18 cellular contexts compared by ENCODE assay signal in the genomic region with DNA sequence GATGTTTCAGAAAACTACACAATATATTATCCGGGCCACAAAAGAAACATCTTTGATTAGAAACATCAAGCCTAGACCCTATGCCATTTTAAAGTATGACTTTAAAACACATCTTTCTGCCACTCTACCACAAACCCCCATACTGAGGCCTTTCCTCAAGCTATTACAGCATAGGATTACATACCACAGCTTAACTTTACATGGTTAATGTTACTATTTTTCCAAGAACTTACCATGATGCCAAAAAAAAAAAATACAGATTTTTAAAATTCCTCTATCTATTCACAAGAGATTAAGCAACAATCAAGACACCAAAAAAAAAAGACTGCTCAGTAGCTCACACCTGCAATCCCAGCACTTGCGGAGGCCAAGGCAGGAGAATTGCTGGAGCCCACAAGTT.
"Had no signal": no experiment of that assay in that cellular context is flagged by ENCODE, and none has a peak within 500 bp of the region (broad histone marks: within the 10 kb centered on the region; RNA-seq: fewer than 3 reads in every experiment).

No MANE protein-coding gene starts in this region.

- H3K36me3 ChIP-seq: left lung, prostate gland, right lobe of liver, upper lobe of right lung had no signal

- DNase-seq: activated CD4-positive, alpha-beta T cell treated with anti-CD3 and anti-CD28 coated beads, Interleukin-2, amount 10 ng/mL, durations not matched to agents 24 days and 14 days; activated CD4-positive, CD25-positive, alpha-beta regulatory T cell; activated CD8-positive, alpha-beta memory T cell treated with anti-CD3 and anti-CD28 coated beads, Interleukin-2, amount 50 U/mL, for 48 hours; activated gamma-delta T cell; activated T-cell treated with anti-CD3 and anti-CD28 coated beads, Interleukin-2, amount 50 U/mL, for 72 hours; cerebellar nuclear complex; dermis blood vessel endothelial cell; effector memory CD8-positive, alpha-beta T cell; hippocampal formation; kidney; left lung; right lobe of liver; stimulated activated naive CD8-positive, alpha-beta T cell treated with anti-CD3 and anti-CD28 coated beads, Interleukin-15, amount 100 ng/mL, for 72 hours; SW 1271; upper lobe of right lung had no signal

- H3K9me3 Mint-ChIP-seq: activated CD4-positive, alpha-beta T cell treated with anti-CD3 and anti-CD28 coated beads, Interleukin-2, amount 10 ng/mL, durations not matched to agents 24 days and 14 days; activated naive CD4-positive, alpha-beta T cell treated with anti-CD3 and anti-CD28 coated beads, Interleukin-2, amount 50 U/mL, for 72 hours; activated T-cell treated with anti-CD3 and anti-CD28 coated beads, Interleukin-2, amount 50 U/mL, for 72 hours; effector memory CD8-positive, alpha-beta T cell; memory B cell; stimulated activated naive CD8-positive, alpha-beta T cell treated with anti-CD3 and anti-CD28 coated beads, Interleukin-15, amount 100 ng/mL, for 72 hours had no signal

- H3K4me3 Mint-ChIP-seq: activated CD4-positive, alpha-beta T cell treated with anti-CD3 and anti-CD28 coated beads, Interleukin-2, amount 10 ng/mL, durations not matched to agents 24 days and 14 days; activated T-cell treated with anti-CD3 and anti-CD28 coated beads, Interleukin-2, amount 50 U/mL, for 72 hours; effector memory CD8-positive, alpha-beta T cell; memory B cell; stimulated activated naive CD8-positive, alpha-beta T cell treated with anti-CD3 and anti-CD28 coated beads, Interleukin-15, amount 100 ng/mL, for 72 hours had no signal

- ATAC-seq: activated naive CD4-positive, alpha-beta T cell treated with anti-CD3 and anti-CD28 coated beads, Interleukin-2, amount 50 U/mL, for 72 hours; activated T-cell treated with anti-CD3 and anti-CD28 coated beads, Interleukin-2, amount 50 U/mL, for 72 hours; effector memory CD8-positive, alpha-beta T cell; left lung; right lobe of liver; stimulated activated naive CD8-positive, alpha-beta T cell treated with anti-CD3 and anti-CD28 coated beads, Interleukin-15, amount 100 ng/mL, for 72 hours; upper lobe of right lung had no signal

- H3K4me3 ChIP-seq: left lung, prostate gland, right lobe of liver, upper lobe of right lung had no signal

- H3K27ac ChIP-seq: left lung, prostate gland, right lobe of liver, upper lobe of right lung had no signal

- H3K4me1 Mint-ChIP-seq: activated CD4-positive, alpha-beta T cell treated with anti-CD3 and anti-CD28 coated beads, Interleukin-2, amount 10 ng/mL, durations not matched to agents 24 days and 14 days; memory B cell; stimulated activated naive CD8-positive, alpha-beta T cell treated with anti-CD3 and anti-CD28 coated beads, Interleukin-15, amount 100 ng/mL, for 72 hours had no signal

- H3K27ac Mint-ChIP-seq: activated CD4-positive, alpha-beta T cell treated with anti-CD3 and anti-CD28 coated beads, Interleukin-2, amount 10 ng/mL, durations not matched to agents 24 days and 14 days; activated naive CD4-positive, alpha-beta T cell treated with anti-CD3 and anti-CD28 coated beads, Interleukin-2, amount 50 U/mL, for 72 hours; activated T-cell treated with anti-CD3 and anti-CD28 coated beads, Interleukin-2, amount 50 U/mL, for 72 hours; effector memory CD8-positive, alpha-beta T cell; memory B cell; stimulated activated naive CD8-positive, alpha-beta T cell treated with anti-CD3 and anti-CD28 coated beads, Interleukin-15, amount 100 ng/mL, for 72 hours had no signal

- H3K9me3 ChIP-seq: left lung, prostate gland, right lobe of liver, upper lobe of right lung had no signal

- H3K36me3 Mint-ChIP-seq: activated naive CD4-positive, alpha-beta T cell treated with anti-CD3 and anti-CD28 coated beads, Interleukin-2, amount 50 U/mL, for 72 hours; memory B cell had no signal

- H3K27me3 ChIP-seq: right lobe of liver, upper lobe of right lung had no signal
